11 cellular contexts compared by ENCODE assay signal in the genomic region with DNA sequence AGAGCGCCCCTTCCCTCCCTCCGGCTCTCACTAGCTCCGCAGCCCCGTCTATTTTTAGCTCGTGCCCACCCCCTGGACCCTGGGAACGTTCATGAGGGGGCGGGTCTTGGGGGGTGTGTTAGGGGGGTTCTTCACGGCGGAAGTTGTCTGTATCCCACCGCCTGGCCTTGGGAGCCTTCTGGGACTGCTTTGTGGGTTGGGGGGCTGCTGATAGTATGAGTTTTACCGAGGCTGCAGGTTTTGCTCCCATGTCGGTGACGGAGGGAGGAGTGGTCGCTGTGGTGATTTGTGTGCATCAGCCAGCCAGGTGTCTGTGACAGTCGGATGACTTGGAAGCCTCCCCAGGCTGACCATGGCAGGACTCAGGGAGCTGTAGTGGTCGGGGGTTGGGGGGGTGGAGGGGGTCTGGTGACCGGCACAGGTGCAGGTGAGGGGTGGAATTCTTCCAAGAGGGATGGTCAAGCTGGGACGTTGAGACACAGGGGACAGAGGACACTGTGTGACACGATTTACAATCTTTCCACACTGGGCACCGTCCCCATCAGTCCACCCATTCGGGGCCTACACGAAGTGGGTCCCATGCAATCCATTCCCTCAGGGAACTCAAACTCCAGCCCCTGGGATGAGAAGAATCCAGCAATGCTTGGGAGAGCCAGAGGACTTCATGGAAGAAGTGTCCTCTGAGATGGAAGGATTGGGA. TPM values are rescaled to one million over a fixed set of nuclear protein-coding genes. Genes with fewer than 3 reads are reported as not detected.
DNase-seq lines count a peak whose midpoint lies in the region; ATAC-seq and TF ChIP-seq lines count a peak whose summit lies in the region.
"Had no signal": no experiment of that assay in that cellular context is flagged by ENCODE, and none has a peak within 500 bp of the region (broad histone marks: within the 10 kb centered on the region; RNA-seq: fewer than 3 reads in every experiment).

No MANE protein-coding gene starts in this region.

- H3K4me1 Mint-ChIP-seq in nephron, result peaks cover 43% of the 10 kb centered on the region

- peaks cover 35% of the 10 kb centered on the region for H3K27me3 Mint-ChIP-seq in nephron (ENCODE audit: low read depth)

- dilution Hi-C loops in mammary epithelial cell (cut with HindIII; ENCODE audit: low sequenced_read_pairs), result no loop called here

- intact Hi-C loops in breast epithelium (cut with DNase I; ENCODE audit: low total_unique reads) (no loop called here), mammary epithelial cell (cut with micrococcal nuclease) (no loop called here), dorsolateral prefrontal cortex (cut with DNase I) (no loop called here), upper lobe of right lung (cut with DNase I) (no loop called here)

- in situ Hi-C loops in mammary epithelial cell (cut with MboI; ENCODE audit: low sequenced_read_pairs in 2 of 2), result no loop called here

- no peaks in the 10 kb centered on the region for H3K79me2 ChIP-seq in mammary epithelial cell (ENCODE audit: insufficient read depth, low read length)

- no peaks in the 10 kb centered on the region for H4K20me1 ChIP-seq in mammary epithelial cell (ENCODE audit: insufficient read depth, low read length)

- DNase-seq in breast epithelium (ENCODE audit: low spot score in 2 of 2) (no peak), mammary epithelial cell (no peak), dorsolateral prefrontal cortex (peak in 1 of 10 donors; percentile 26), upper lobe of right lung (no peak), SIG-M5 treated with dmso at 0.1 percent for 504 hours (lab: John Stamatoyannopoulos, UW; ENCODE audit: unreplicated experiment) (no peak), NOMO-1 treated with DMSO at 0.1 percent for 48 hours (lab: John Stamatoyannopoulos, UW; ENCODE audit: unreplicated experiment) (no peak)
- DNase-seq: activated CD4-positive, alpha-beta memory T cell treated with anti-CD3 and anti-CD28 coated beads for 36 hours had no signal

- CTCF ChIA-PET in mammary epithelial cell (lab: Charles Lee; ENCODE audit: low non-redundant PET), result no interaction called here

- H3K4me2 ChIP-seq in mammary epithelial cell (ENCODE audit: insufficient read depth, low read depth, low read length), result no peak overlapping the region

- no TSS peak for BruUV-seq in mammary epithelial cell (replicated peaks; lab: Mats Ljungman, UMichigan)

- H3K36me3 Mint-ChIP-seq in nephron (ENCODE audit: low read depth), result peaks cover 9% of the 10 kb centered on the region
- H3K36me3 Mint-ChIP-seq: activated CD4-positive, alpha-beta memory T cell treated with anti-CD3 and anti-CD28 coated beads for 36 hours had no signal

- H3K36me3 ChIP-seq in breast epithelium (no peaks in the 10 kb centered on the region), mammary epithelial cell (ENCODE audit: insufficient read depth, low read length) (no peaks in the 10 kb centered on the region), upper lobe of right lung (no peaks in the 10 kb centered on the region)

- H3K27ac Mint-ChIP-seq in nephron, result peak overlapping the region; percentile 60 to 79 (median 61)
- H3K27ac Mint-ChIP-seq: activated CD4-positive, alpha-beta memory T cell treated with anti-CD3 and anti-CD28 coated beads for 36 hours had no signal

- H3K4me3 ChIP-seq in breast epithelium, result peak overlapping the region; percentile 39 to 75 (median 57)
- H3K4me3 ChIP-seq in mammary epithelial cell (replicated peaks in 1 of 3; ENCODE audit: insufficient read depth in 1 of 3, low read depth in 2 of 3, low read length in 3 of 3), result no peak overlapping the region
- H3K4me3 ChIP-seq in dorsolateral prefrontal cortex, result peak overlapping the region; percentile 38 to 77 (median 66)
- peak overlapping the region; percentile 53 for H3K4me3 ChIP-seq in upper lobe of right lung

- ATAC-seq in upper lobe of right lung, result no peak
- ATAC-seq in HG03135 (IDR thresholded peaks at IDR 0.05; ENCODE audit: unreplicated experiment), result no peak

- H3K4me1 ChIP-seq in breast epithelium, result no peaks in the 10 kb centered on the region
- no peaks in the 10 kb centered on the region for H3K4me1 ChIP-seq in mammary epithelial cell (ENCODE audit: insufficient read depth, low read length)
- H3K4me1 ChIP-seq in upper lobe of right lung, result peaks cover 17% of the 10 kb centered on the region

- H3K9me3 ChIP-seq in breast epithelium (no peaks in the 10 kb centered on the region), mammary epithelial cell (replicated peaks; ENCODE audit: insufficient read depth, low read length) (no peaks in the 10 kb centered on the region), upper lobe of right lung (no peaks in the 10 kb centered on the region)

- no peak overlapping the region for H3K9ac ChIP-seq in mammary epithelial cell (ENCODE audit: insufficient read depth, low read length)

- peak overlapping the region; percentile 87 to 91 (median 91) for H3K4me3 Mint-ChIP-seq in nephron

- no peak for TF ChIP-seq POLR2A in breast epithelium (IDR thresholded peaks at IDR 0.05)

- WGBS in mammary epithelial cell (ENCODE audit: low coverage, missing lambda C conversion rate), result 57% methylated on average over 5 of the region's 22 CpGs

- TF ChIP-seq CTCF in breast epithelium (IDR thresholded peaks at IDR 0.05), result no peak
- no peak for TF ChIP-seq CTCF in mammary epithelial cell (conservative IDR thresholded peaks at IDR 0.05 in 1 of 2, IDR thresholded peaks at IDR 0.05 in 1 of 2; ENCODE audit: extremely low read depth in 1 of 2, insufficient read depth in 1 of 2, low read depth in 1 of 2, low read length in 2 of 2)
- TF ChIP-seq CTCF in dorsolateral prefrontal cortex (IDR thresholded peaks at IDR 0.05 in 54 of 56, conservative IDR thresholded peaks at IDR 0.05 in 2 of 56; ENCODE audit: low read depth in 1 of 56, partially characterized antibody in 56 of 56), result no peak
- TF ChIP-seq CTCF in nephron (IDR thresholded peaks at IDR 0.05; ENCODE audit: unreplicated experiment in 3 of 3), result no peak
- TF ChIP-seq CTCF in upper lobe of right lung (IDR thresholded peaks at IDR 0.05), result no peak

- peak overlapping the region; percentile 15 to 53 for H3K27ac ChIP-seq in breast epithelium
- H3K27ac ChIP-seq in mammary epithelial cell (ENCODE audit: insufficient read depth, low read depth, low read length), result no peak overlapping the region
- H3K27ac ChIP-seq in dorsolateral prefrontal cortex, result peak overlapping the region in 55 of 59 donors; percentile 28 to 94 (median 83)
- H3K27ac ChIP-seq in upper lobe of right lung, result no peak overlapping the region
- H3K27ac ChIP-seq: C4-2B had no signal

- H3K27me3 ChIP-seq in breast epithelium (peaks cover 0 to 4% of the 10 kb centered on the region in 2 donors), mammary epithelial cell (ENCODE audit: insufficient read depth, low read length) (peaks cover 13% of the 10 kb centered on the region), dorsolateral prefrontal cortex (peaks cover 0 to 29% (median 6%) of the 10 kb centered on the region in 45 donors), upper lobe of right lung (peaks cover 25% of the 10 kb centered on the region)

- H3K9me3 Mint-ChIP-seq in nephron, result no peaks in the 10 kb centered on the region
- H3K9me3 Mint-ChIP-seq: activated CD4-positive, alpha-beta memory T cell treated with anti-CD3 and anti-CD28 coated beads for 36 hours had no signal

- no peak overlapping the region for H2AFZ ChIP-seq in mammary epithelial cell (ENCODE audit: low read depth, low read length)

RNA-seq across cellular contexts. Expression of a gene that starts 1.4 kb away (rescaled TPM):
- total RNA-seq in breast epithelium (1 to 10 TPM in 1 of 3 donors, under 1 TPM in 2; 0.16 to 1.2 (median 0.98) TPM), mammary epithelial cell (not detected), dorsolateral prefrontal cortex (100 to 1,000 TPM; 159 to 746 (median 296) TPM), upper lobe of right lung (4.8 TPM)
- not detected for polyA plus RNA-seq in mammary epithelial cell
- polyA minus RNA-seq in mammary epithelial cell, result not detected
- total RNA-seq: lung microvascular endothelial cell had no signal

RNA-seq across cellular contexts. Expression of a gene that starts 22.2 kb away (rescaled TPM):
- total RNA-seq in breast epithelium (under 1 TPM in 1 of 3 donors, not detected in 2; 0.16 TPM), mammary epithelial cell (under 1 TPM; 0.33 to 0.42 TPM), dorsolateral prefrontal cortex (1 to 10 TPM in 88 of 120 experiments, under 1 TPM in 20, not detected in 12; 0.47 to 5.3 (median 1.5) TPM), upper lobe of right lung (0.87 TPM)
- 0.27 TPM for polyA plus RNA-seq in mammary epithelial cell
- not detected for polyA minus RNA-seq in mammary epithelial cell
- total RNA-seq: activated CD4-positive, alpha-beta memory T cell treated with anti-CD3 and anti-CD28 coated beads for 36 hours had no signal

RNA-seq across cellular contexts. Expression of a gene that starts 24.5 kb away (rescaled TPM):
- total RNA-seq in breast epithelium (10 to 100 TPM; 52.5 to 78.4 (median 62.9) TPM), mammary epithelial cell (10 to 100 TPM; 18.2 to 49.8 TPM), dorsolateral prefrontal cortex (100 to 1,000 TPM in 60 of 120 experiments, 10 to 100 TPM in 60; 72.5 to 143 (median 99.8) TPM), upper lobe of right lung (81.7 TPM)
- 18.3 TPM for polyA plus RNA-seq in mammary epithelial cell
- 52.0 TPM for polyA minus RNA-seq in mammary epithelial cell

RNA-seq across cellular contexts. Expression of a gene that starts 35.2 kb away (rescaled TPM):
- total RNA-seq in breast epithelium, result 10 to 100 TPM; 23.9 to 31.9 (median 24.2) TPM
- 10 to 100 TPM; 63.0 to 89.3 TPM for total RNA-seq in mammary epithelial cell
- polyA plus RNA-seq in mammary epithelial cell, result 60.3 TPM
- polyA minus RNA-seq in mammary epithelial cell, result 124 TPM
- 10 to 100 TPM in 109 of 120 experiments, 1 to 10 TPM in 11; 5.6 to 31.5 (median 14.8) TPM for total RNA-seq in dorsolateral prefrontal cortex
- 41.7 TPM for total RNA-seq in upper lobe of right lung

RNA-seq across cellular contexts. Expression of a gene that starts 36.2 kb away (rescaled TPM):
- total RNA-seq in breast epithelium (1 to 10 TPM; 3.6 to 5.4 (median 4.2) TPM), mammary epithelial cell (10 to 100 TPM in 1 of 2 donors, 1 to 10 TPM in 1; 4.3 to 15.9 TPM), dorsolateral prefrontal cortex (10 to 100 TPM in 19 of 120 experiments, 1 to 10 TPM in 101; 5.1 to 15.5 (median 8.1) TPM), upper lobe of right lung (5.7 TPM)
- 14.1 TPM for polyA plus RNA-seq in mammary epithelial cell
- polyA minus RNA-seq in mammary epithelial cell, result 29.3 TPM

Comparison
In these comparisons a context has a peak if more than half of its experiments do, and no peak if none do; other contexts are left out.
1. H3K27ac ChIP-seq: peak in breast epithelium (2 of 2) and dorsolateral prefrontal cortex (55 of 59); none in mammary epithelial cell (single experiment) and upper lobe of right lung (single experiment).
2. H3K4me3 ChIP-seq: peak in breast epithelium (3 of 3), dorsolateral prefrontal cortex (59 of 59) and upper lobe of right lung (single experiment); none in mammary epithelial cell (0 of 3).
3. RNA of a gene that starts 1.4 kb away (total RNA-seq): 159 to 746 TPM in dorsolateral prefrontal cortex; 4.8 TPM in upper lobe of right lung (single experiment), 0.16 to 1.2 TPM in breast epithelium and not detected in mammary epithelial cell; every median in the first group is over 10 times any median in the second.